Comparison of ENCODE assay signal across 2 cellular contexts in genomic region chr10:132363921-132364593, GRCh38.
TF ChIP-seq lines count a peak whose summit lies in the region.

No MANE protein-coding gene starts in this region.

TF ChIP-seq in GM12878, 131 proteins besides CTCF, POLR2A, EP300 and RAD21:
- TF ChIP-seq EGR1 (IDR thresholded peaks at IDR 0.05; ENCODE audit: borderline replicate concordance in 1 of 2, low read depth in 2 of 2, low read length in 2 of 2): peak in 1 of 2 experiments; percentile 53; a peak in 1 of 3 replicates
- no peak for TF ChIP-seq SKIL (IDR thresholded peaks at IDR 0.05; ENCODE audit: low read depth, poor library complexity, severe bottlenecking)
- TF ChIP-seq RELA (IDR thresholded peaks at IDR 0.05; ENCODE audit: borderline replicate concordance, partially characterized antibody): no peak
- TF ChIP-seq YBX1 (IDR thresholded peaks at IDR 0.05): no peak
- no peak for TF ChIP-seq NRF1 (conservative IDR thresholded peaks at IDR 0.05; ENCODE audit: low read depth, low read length)
- TF ChIP-seq RCOR1 (conservative IDR thresholded peaks at IDR 0.05; ENCODE audit: low read depth, low read length): no peak
- TF ChIP-seq SPI1 (IDR thresholded peaks at IDR 0.05; ENCODE audit: borderline replicate concordance, insufficient read depth, low read depth, low read length): no peak
- TF ChIP-seq USF1 (IDR thresholded peaks at IDR 0.05; ENCODE audit: borderline replicate concordance, extremely low read length, insufficient read depth, low read depth, low read length): no peak
- no peak for TF ChIP-seq ZBTB11 (CRISPR knock-in tag; IDR thresholded peaks at IDR 0.05)

TF ChIP-seq in HepG2, 621 proteins besides CTCF, POLR2A, EP300 and RAD21:
- no peak for TF ChIP-seq NONO (IDR thresholded peaks at IDR 0.05)
- no peak for TF ChIP-seq NONO (CRISPR knock-in tag; conservative IDR thresholded peaks at IDR 0.05)
- no peak for TF ChIP-seq ZNF329 (CRISPR knock-in tag; IDR thresholded peaks at IDR 0.05; ENCODE audit: low read depth)
- TF ChIP-seq HNRNPL (IDR thresholded peaks at IDR 0.05; ENCODE audit: low read depth, low read length): peak; percentile 72; the same call in 1 of the 2 replicates
- TF ChIP-seq PTBP1 (IDR thresholded peaks at IDR 0.05; ENCODE audit: low read depth, low read length, poor library complexity, severe bottlenecking): no peak
- TF ChIP-seq ZNF235 (CRISPR knock-in tag; IDR thresholded peaks at IDR 0.05; ENCODE audit: borderline replicate concordance): no peak
- no peak for TF ChIP-seq SRSF9 (IDR thresholded peaks at IDR 0.05; ENCODE audit: borderline replicate concordance, insufficient read depth, low read depth, low read length, poor library complexity, severe bottlenecking)
- TF ChIP-seq DMTF1 (CRISPR knock-in tag; IDR thresholded peaks at IDR 0.05): no peak
